ENCODE assay signal across 17 cellular contexts in genomic region chrX:97628807-97629596, GRCh38.
DNase-seq lines count a peak whose midpoint lies in the region; ATAC-seq, FAIRE-seq and TF ChIP-seq lines count a peak whose summit lies in the region.
"Had no signal": no experiment of that assay in that cellular context is flagged by ENCODE, and none has a peak within 500 bp of the region (broad histone marks: within the 10 kb centered on the region; RNA-seq: fewer than 3 reads in every experiment).

No MANE protein-coding gene starts in this region.

- no peaks in the 10 kb centered on the region for H3K36me3 ChIP-seq in mucosa of descending colon (ENCODE audit: low read depth)
- no peaks in the 10 kb centered on the region for H3K36me3 ChIP-seq in HAP-1 (replicated peaks)

- intact Hi-C loops in mucosa of descending colon (cut with DNase I, micrococcal nuclease) = no loop called here

- TF ChIP-seq CTCF in mucosa of descending colon (IDR thresholded peaks at IDR 0.05) = no peak

- peaks cover 2% of the 10 kb centered on the region; the same call in 1 of the 2 replicates for H3K27me3 ChIP-seq in HAP-1 (ENCODE audit: low read depth)

- DNase-seq in NCI-H1105 treated with DMSO at 0.1 percent for 48 hours (lab: John Stamatoyannopoulos, UW) (peak; percentile 59), NCI-H1105 (lab: John Stamatoyannopoulos, UW) (no peak), NCI-H748 (lab: John Stamatoyannopoulos, UW; ENCODE audit: unreplicated experiment) (peak; percentile 24), mucosa of descending colon (no peak), hypothalamus (lab: John Stamatoyannopoulos, UW) (no peak), HAP-1 (ENCODE audit: low spot score in 2 of 2) (no peak), epidermal melanocyte (ENCODE audit: insufficient read length, low spot score) (no peak)
- DNase-seq: DMS 273 treated with DMSO at 0.1 percent for 48 hours; GDM1; KG1; MV-4-11; NCI-H2227 treated with DMSO at 0.1 percent for 48 hours; NCI-H524; NK-92 treated with Interleukin-12 subunit alpha and Interleukin-12 subunit beta, amount 100 ng/mL, for 24 hours; SHP77 had no signal

- H3K4me3 ChIP-seq in mucosa of descending colon = no peak overlapping the region
- no peak overlapping the region for H3K4me3 ChIP-seq in HAP-1

- FAIRE-seq in colon (lab: Jason Lieb, UNC) = peak; percentile 43
- FAIRE-seq: H1 had no signal

- in situ Hi-C loops in HAP-1 (cut with MboI; ENCODE audit: low sequenced_read_pairs) = no loop called here

- H3K9me3 ChIP-seq in mucosa of descending colon (no peaks in the 10 kb centered on the region), HAP-1 (no peaks in the 10 kb centered on the region)

- ATAC-seq in mucosa of descending colon = peak; percentile 46

- H3K4me1 ChIP-seq in mucosa of descending colon (ENCODE audit: low read depth) (no peaks in the 10 kb centered on the region), HAP-1 (no peaks in the 10 kb centered on the region)

Comparison
In these comparisons a context has a peak if more than half of its experiments do, and no peak if none do; other contexts are left out.
1. DNase-seq: peak in NCI-H1105 treated with DMSO at 0.1 percent for 48 hours (single experiment) and NCI-H748 (single experiment); none in NCI-H1105 (single experiment), mucosa of descending colon (0 of 3), hypothalamus (0 of 51), HAP-1 (0 of 2) and epidermal melanocyte (single experiment).